ENCODE assay signal across 14 cellular contexts in genomic region chr12:1174659-1175058, GRCh38.
A peak's percentile ranks its signal among the peaks of the same experiment; 100 is the strongest.
DNase-seq lines count a peak whose midpoint lies in the region; ATAC-seq lines count a peak whose summit lies in the region.
"Had no signal": no experiment of that assay in that cellular context is flagged by ENCODE, and none has a peak within 500 bp of the region (broad histone marks: within the 10 kb centered on the region; RNA-seq: fewer than 3 reads in every experiment).

No MANE protein-coding gene starts in this region.

- CTCF ChIA-PET in CD4-positive, alpha-beta memory T cell (lab: Charles Lee; ENCODE audit: partially characterized antibody), result no interaction called here
- CTCF ChIA-PET in activated CD4-positive, alpha-beta memory T cell treated with anti-CD3 and anti-CD28 coated beads, Interleukin-2, amount 10 ng/mL, durations not matched to agents 7 days and 5 days (lab: Charles Lee), result interaction anchor here (2.4 kb wide), 1 partner anchor 56 kb away, joined by 9 read pairs; no protein-coding TSS in a partner anchor

- no peak for ATAC-seq in GM18907 (IDR thresholded peaks at IDR 0.05; ENCODE audit: unreplicated experiment)
- ATAC-seq: A549 had no signal

- H3K4me3 ChIP-seq in CD4-positive, alpha-beta memory T cell (ENCODE audit: low read length in 2 of 2), result no peak overlapping the region
- peak overlapping the region; percentile 45 for H3K4me3 ChIP-seq in endocrine pancreas (ENCODE audit: control insufficient read depth, insufficient read depth, low read length)
- H3K4me3 ChIP-seq: A549 had no signal

- H3K36me3 ChIP-seq in CD4-positive, alpha-beta memory T cell (ENCODE audit: insufficient read depth, low read length), result no peaks in the 10 kb centered on the region
- no peaks in the 10 kb centered on the region for H3K36me3 ChIP-seq in endocrine pancreas (ENCODE audit: control insufficient read depth, insufficient read depth, low read length)

- H3K4me3 Mint-ChIP-seq in CD4-positive, alpha-beta memory T cell, result peak overlapping the region in 5 of 8 donors; percentile 31 to 78 (median 68)
- H3K4me3 Mint-ChIP-seq in activated CD4-positive, alpha-beta memory T cell treated with anti-CD3 and anti-CD28 coated beads, Interleukin-2, amount 10 ng/mL, durations not matched to agents 7 days and 5 days, result no peak overlapping the region

- no peaks in the 10 kb centered on the region for H3K27me3 Mint-ChIP-seq in CD4-positive, alpha-beta memory T cell
- no peaks in the 10 kb centered on the region for H3K27me3 Mint-ChIP-seq in activated CD4-positive, alpha-beta memory T cell treated with anti-CD3 and anti-CD28 coated beads, Interleukin-2, amount 10 ng/mL, durations not matched to agents 7 days and 5 days

- H3K27ac Mint-ChIP-seq in CD4-positive, alpha-beta memory T cell, result peak overlapping the region in 2 of 7 donors; percentile 48 to 72
- no peak overlapping the region for H3K27ac Mint-ChIP-seq in activated CD4-positive, alpha-beta memory T cell treated with anti-CD3 and anti-CD28 coated beads, Interleukin-2, amount 10 ng/mL, durations not matched to agents 7 days and 5 days

- H3K27me3 ChIP-seq in CD4-positive, alpha-beta memory T cell (ENCODE audit: insufficient read depth, low read length), result no peaks in the 10 kb centered on the region
- no peaks in the 10 kb centered on the region for H3K27me3 ChIP-seq in endocrine pancreas (ENCODE audit: control insufficient read depth, insufficient read depth, low read length)

- H3K27ac ChIP-seq in CD4-positive, alpha-beta memory T cell (ENCODE audit: low read depth, low read length), result no peak overlapping the region
- H3K27ac ChIP-seq: A549 had no signal

- DNase-seq in CD4-positive, alpha-beta memory T cell, result no peak
- peak; percentile 9 for DNase-seq in NCI-H1417 treated with DMSO at 0.1 percent for 48 hours (lab: John Stamatoyannopoulos, UW)
- DNase-seq in NCI-H774 (lab: John Stamatoyannopoulos, UW), result peak; percentile 9
- no peak for DNase-seq in activated CD4-positive, alpha-beta memory T cell treated with anti-CD3 and anti-CD28 coated beads, Interleukin-2, amount 10 ng/mL, durations not matched to agents 7 days and 5 days
- DNase-seq in DMS 273 (lab: John Stamatoyannopoulos, UW; ENCODE audit: unreplicated experiment), result no peak
- DNase-seq: EL, NCI-H2107, NCI-H226, NCI-H82, OCI-M1, SW 1271 had no signal

- H3K9ac ChIP-seq in endocrine pancreas (ENCODE audit: control insufficient read depth, insufficient read depth, low read length), result no peak overlapping the region

- no peaks in the 10 kb centered on the region for H3K9me3 Mint-ChIP-seq in CD4-positive, alpha-beta memory T cell
- peaks cover 3% of the 10 kb centered on the region for H3K9me3 Mint-ChIP-seq in activated CD4-positive, alpha-beta memory T cell treated with anti-CD3 and anti-CD28 coated beads, Interleukin-2, amount 10 ng/mL, durations not matched to agents 7 days and 5 days

- intact Hi-C loops in CD4-positive, alpha-beta memory T cell (cut with micrococcal nuclease), result no loop called here

- H3K9me3 ChIP-seq in CD4-positive, alpha-beta memory T cell (ENCODE audit: control insufficient read depth in 1 of 2, low read length in 2 of 2), result no peaks in the 10 kb centered on the region
- no peaks in the 10 kb centered on the region for H3K9me3 ChIP-seq in endocrine pancreas (ENCODE audit: control insufficient read depth, low read length)
- H3K9me3 ChIP-seq: A549 had no signal

- peaks cover 12 to 16% of the 10 kb centered on the region in 2 donors for H3K36me3 Mint-ChIP-seq in CD4-positive, alpha-beta memory T cell
- peaks cover 15% of the 10 kb centered on the region for H3K36me3 Mint-ChIP-seq in activated CD4-positive, alpha-beta memory T cell treated with anti-CD3 and anti-CD28 coated beads, Interleukin-2, amount 10 ng/mL, durations not matched to agents 7 days and 5 days (ENCODE audit: low read depth)

- POLR2A ChIA-PET in CD4-positive, alpha-beta memory T cell (lab: Charles Lee; ENCODE audit: partially characterized antibody), result no interaction called here
- POLR2A ChIA-PET in activated CD4-positive, alpha-beta memory T cell treated with anti-CD3 and anti-CD28 coated beads, Interleukin-2, amount 10 ng/mL, durations not matched to agents 7 days and 5 days (lab: Charles Lee), result no interaction called here

- peaks cover 4 to 10% (median 6%) of the 10 kb centered on the region in 4 donors for H3K4me1 Mint-ChIP-seq in CD4-positive, alpha-beta memory T cell
- peaks cover 10% of the 10 kb centered on the region for H3K4me1 Mint-ChIP-seq in activated CD4-positive, alpha-beta memory T cell treated with anti-CD3 and anti-CD28 coated beads, Interleukin-2, amount 10 ng/mL, durations not matched to agents 7 days and 5 days

- no peaks in the 10 kb centered on the region for H3K4me1 ChIP-seq in CD4-positive, alpha-beta memory T cell (ENCODE audit: insufficient read depth, low read length)
- H3K4me1 ChIP-seq in endocrine pancreas (ENCODE audit: control insufficient read depth, insufficient read depth, low read length), result peaks cover 7% of the 10 kb centered on the region
- H3K4me1 ChIP-seq: A549 had no signal

Comparison
In these comparisons a context has a peak if more than half of its experiments do, and no peak if none do; other contexts are left out.
1. DNase-seq: peak in NCI-H1417 treated with DMSO at 0.1 percent for 48 hours (single experiment) and NCI-H774 (single experiment); none in CD4-positive, alpha-beta memory T cell (0 of 5), activated CD4-positive, alpha-beta memory T cell treated with anti-CD3 and anti-CD28 coated beads, Interleukin-2, amount 10 ng/mL, durations not matched to agents 7 days and 5 days (single experiment) and DMS 273 (single experiment).